11 cellular contexts compared by ENCODE assay signal in genomic region chr1:217369271-217369981, GRCh38.
A peak's percentile ranks its signal among the peaks of the same experiment; 100 is the strongest.
DNase-seq lines count a peak whose midpoint lies in the region; ATAC-seq, FAIRE-seq and TF ChIP-seq lines count a peak whose summit lies in the region.
"Had no signal": no experiment of that assay in that cellular context is flagged by ENCODE, and none has a peak within 500 bp of the region (broad histone marks: within the 10 kb centered on the region; RNA-seq: fewer than 3 reads in every experiment).

No MANE protein-coding gene starts in this region.

- H3K27me3 ChIP-seq in HUES48 (ENCODE audit: control insufficient read depth, insufficient read depth, low read length) (peaks cover 32% of the 10 kb centered on the region), parathyroid adenoma (ENCODE audit: control insufficient read depth, insufficient read depth, low read length) (no peaks in the 10 kb centered on the region)
- H3K27me3 ChIP-seq: ascending aorta, heart right ventricle had no signal

- TF ChIP-seq CTCF in parathyroid adenoma (IDR thresholded peaks at IDR 0.05), result no peak

- H3K4me3 ChIP-seq in HUES48 (ENCODE audit: low read depth, low read length), result peak overlapping the region; percentile 27; the same call in 1 of the 2 replicates
- H3K4me3 ChIP-seq in parathyroid adenoma (ENCODE audit: low read depth, low read length), result no peak overlapping the region
- H3K4me3 ChIP-seq: ascending aorta, heart right ventricle had no signal

- H3K9ac ChIP-seq in HUES48 (ENCODE audit: low read depth, low read length), result no peak overlapping the region
- H3K9ac ChIP-seq in parathyroid adenoma, result no peak overlapping the region

- ATAC-seq in HG02642 (IDR thresholded peaks at IDR 0.05; ENCODE audit: poor library complexity, unreplicated experiment), result peak; percentile 93
- ATAC-seq: heart right ventricle had no signal

- no peaks in the 10 kb centered on the region; the same call in 1 of the 2 replicates for H3K9me3 ChIP-seq in HUES48 (ENCODE audit: control insufficient read depth, insufficient read depth, low read length)
- H3K9me3 ChIP-seq in parathyroid adenoma (ENCODE audit: control insufficient read depth, low read length), result no peaks in the 10 kb centered on the region
- H3K9me3 ChIP-seq: ascending aorta had no signal

- H3K79me2 ChIP-seq in parathyroid adenoma, result no peaks in the 10 kb centered on the region

- H2AFZ ChIP-seq in parathyroid adenoma, result peak overlapping the region; percentile 11

- H3K4me1 ChIP-seq in HUES48 (ENCODE audit: control insufficient read depth, insufficient read depth, low read length) (peaks cover 20% of the 10 kb centered on the region), parathyroid adenoma (no peaks in the 10 kb centered on the region)
- H3K4me1 ChIP-seq: ascending aorta, heart right ventricle had no signal

- peak; percentile 33 for FAIRE-seq in GM19239 (lab: Jason Lieb, UNC)

- DNase-seq in GM19239 (ENCODE audit: insufficient read length, low spot score) (peak; percentile 10), NCI-H2196 treated with DMSO at 0.1 percent for 48 hours (lab: John Stamatoyannopoulos, UW; ENCODE audit: unreplicated experiment) (no peak), NCI-H1694 treated with DMSO at 0.1 percent for 48 hours (lab: John Stamatoyannopoulos, UW) (no peak), CD1c-positive myeloid dendritic cell (ENCODE audit: extremely low spot score) (no peak)
- no peak for DNase-seq in activated CD4-positive, alpha-beta T cell treated with anti-CD3 and anti-CD28 coated beads for 48 hours
- DNase-seq: heart right ventricle, posterior cingulate gyrus had no signal

- H3K36me3 ChIP-seq in HUES48 (ENCODE audit: control insufficient read depth, insufficient read depth, low read length) (no peaks in the 10 kb centered on the region), parathyroid adenoma (ENCODE audit: control insufficient read depth, insufficient read depth, low read length) (no peaks in the 10 kb centered on the region)
- H3K36me3 ChIP-seq: ascending aorta, heart right ventricle had no signal

- peak overlapping the region; percentile 30 for H3K4me2 ChIP-seq in parathyroid adenoma (ENCODE audit: low read length)

- no peak overlapping the region for H3K27ac ChIP-seq in HUES48 (ENCODE audit: low read depth, low read length)
- no peak overlapping the region for H3K27ac ChIP-seq in parathyroid adenoma
- H3K27ac ChIP-seq: ascending aorta, heart right ventricle had no signal
